1 cellular context compared by ENCODE assay signal in genomic region chr12:128810182-128811127, GRCh38.
TF ChIP-seq lines count a peak whose summit lies in the region.

No MANE protein-coding gene starts in this region.

TF ChIP-seq in H1, 55 proteins besides CTCF, POLR2A, EP300 and RAD21 (continued from another document):
- TF ChIP-seq SAP30 (IDR thresholded peaks at IDR 0.05; ENCODE audit: insufficient read depth, insufficient replicate concordance, low read length) (no peak), RNF2 (IDR thresholded peaks at IDR 0.05; ENCODE audit: borderline replicate concordance, low read depth, low read length, missing control alignments, poor library complexity, severe bottlenecking) (no peak), ASH2L (IDR thresholded peaks at IDR 0.05; ENCODE audit: low read length) (no peak), SIRT6 (IDR thresholded peaks at IDR 0.05; ENCODE audit: low read length) (no peak)
